ENCODE assay signal across 2 cellular contexts in genomic region chr11:8681837-8682218, GRCh38.
TF ChIP-seq lines count a peak whose summit lies in the region.

No MANE protein-coding gene starts in this region.

TF ChIP-seq in GM23338, 12 proteins besides CTCF, POLR2A, EP300 and RAD21 (continued from another document):
- TF ChIP-seq ZNF462 (CRISPR knock-in tag; IDR thresholded peaks at IDR 0.05) (no peak), JUNB (IDR thresholded peaks at IDR 0.05; ENCODE audit: unreplicated experiment) (no peak), ETS1 (IDR thresholded peaks at IDR 0.05) (no peak), EZH2phosphoT487 (IDR thresholded peaks at IDR 0.05; ENCODE audit: unreplicated experiment) (no peak), ZNF114 (CRISPR knock-in tag; IDR thresholded peaks at IDR 0.05) (no peak)
- TF ChIP-seq, protein P1, sequence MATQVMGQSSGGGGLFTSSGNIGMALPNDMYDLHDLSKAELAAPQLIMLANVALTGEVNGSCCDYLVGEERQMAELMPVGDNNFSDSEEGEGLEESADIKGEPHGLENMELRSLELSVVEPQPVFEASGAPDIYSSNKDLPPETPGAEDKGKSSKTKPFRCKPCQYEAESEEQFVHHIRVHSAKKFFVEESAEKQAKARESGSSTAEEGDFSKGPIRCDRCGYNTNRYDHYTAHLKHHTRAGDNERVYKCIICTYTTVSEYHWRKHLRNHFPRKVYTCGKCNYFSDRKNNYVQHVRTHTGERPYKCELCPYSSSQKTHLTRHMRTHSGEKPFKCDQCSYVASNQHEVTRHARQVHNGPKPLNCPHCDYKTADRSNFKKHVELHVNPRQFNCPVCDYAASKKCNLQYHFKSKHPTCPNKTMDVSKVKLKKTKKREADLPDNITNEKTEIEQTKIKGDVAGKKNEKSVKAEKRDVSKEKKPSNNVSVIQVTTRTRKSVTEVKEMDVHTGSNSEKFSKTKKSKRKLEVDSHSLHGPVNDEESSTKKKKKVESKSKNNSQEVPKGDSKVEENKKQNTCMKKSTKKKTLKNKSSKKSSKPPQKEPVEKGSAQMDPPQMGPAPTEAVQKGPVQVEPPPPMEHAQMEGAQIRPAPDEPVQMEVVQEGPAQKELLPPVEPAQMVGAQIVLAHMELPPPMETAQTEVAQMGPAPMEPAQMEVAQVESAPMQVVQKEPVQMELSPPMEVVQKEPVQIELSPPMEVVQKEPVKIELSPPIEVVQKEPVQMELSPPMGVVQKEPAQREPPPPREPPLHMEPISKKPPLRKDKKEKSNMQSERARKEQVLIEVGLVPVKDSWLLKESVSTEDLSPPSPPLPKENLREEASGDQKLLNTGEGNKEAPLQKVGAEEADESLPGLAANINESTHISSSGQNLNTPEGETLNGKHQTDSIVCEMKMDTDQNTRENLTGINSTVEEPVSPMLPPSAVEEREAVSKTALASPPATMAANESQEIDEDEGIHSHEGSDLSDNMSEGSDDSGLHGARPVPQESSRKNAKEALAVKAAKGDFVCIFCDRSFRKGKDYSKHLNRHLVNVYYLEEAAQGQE (IDR thresholded peaks at IDR 0.05; ENCODE audit: unreplicated experiment), result no peak

TF ChIP-seq in WTC11, 78 proteins besides CTCF, POLR2A, EP300 and RAD21 (continued from another document):
- TF ChIP-seq AR (CRISPR knock-in tag; IDR thresholded peaks at IDR 0.05) (0 out of 2 replicates have a peak, but pooled peaks have one; percentile 5), ZNF671 (CRISPR knock-in tag; IDR thresholded peaks at IDR 0.05) (no peak), ZNF121 (CRISPR knock-in tag; IDR thresholded peaks at IDR 0.05) (peak; percentile 93), ZNF317 (CRISPR knock-in tag; IDR thresholded peaks at IDR 0.05; ENCODE audit: borderline replicate concordance, low read depth) (no peak)
- TF ChIP-seq, protein P2, sequence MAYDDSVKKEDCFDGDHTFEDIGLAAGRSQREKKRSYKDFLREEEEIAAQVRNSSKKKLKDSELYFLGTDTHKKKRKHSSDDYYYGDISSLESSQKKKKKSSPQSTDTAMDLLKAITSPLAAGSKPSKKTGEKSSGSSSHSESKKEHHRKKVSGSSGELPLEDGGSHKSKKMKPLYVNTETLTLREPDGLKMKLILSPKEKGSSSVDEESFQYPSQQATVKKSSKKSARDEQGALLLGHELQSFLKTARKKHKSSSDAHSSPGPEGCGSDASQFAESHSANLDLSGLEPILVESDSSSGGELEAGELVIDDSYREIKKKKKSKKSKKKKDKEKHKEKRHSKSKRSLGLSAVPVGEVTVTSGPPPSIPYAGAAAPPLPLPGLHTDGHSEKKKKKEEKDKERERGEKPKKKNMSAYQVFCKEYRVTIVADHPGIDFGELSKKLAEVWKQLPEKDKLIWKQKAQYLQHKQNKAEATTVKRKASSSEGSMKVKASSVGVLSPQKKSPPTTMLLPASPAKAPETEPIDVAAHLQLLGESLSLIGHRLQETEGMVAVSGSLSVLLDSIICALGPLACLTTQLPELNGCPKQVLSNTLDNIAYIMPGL (CRISPR knock-in tag; IDR thresholded peaks at IDR 0.05), result no peak
- TF ChIP-seq, protein P3, sequence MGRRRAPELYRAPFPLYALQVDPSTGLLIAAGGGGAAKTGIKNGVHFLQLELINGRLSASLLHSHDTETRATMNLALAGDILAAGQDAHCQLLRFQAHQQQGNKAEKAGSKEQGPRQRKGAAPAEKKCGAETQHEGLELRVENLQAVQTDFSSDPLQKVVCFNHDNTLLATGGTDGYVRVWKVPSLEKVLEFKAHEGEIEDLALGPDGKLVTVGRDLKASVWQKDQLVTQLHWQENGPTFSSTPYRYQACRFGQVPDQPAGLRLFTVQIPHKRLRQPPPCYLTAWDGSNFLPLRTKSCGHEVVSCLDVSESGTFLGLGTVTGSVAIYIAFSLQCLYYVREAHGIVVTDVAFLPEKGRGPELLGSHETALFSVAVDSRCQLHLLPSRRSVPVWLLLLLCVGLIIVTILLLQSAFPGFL (CRISPR knock-in tag; IDR thresholded peaks at IDR 0.05; ENCODE audit: borderline replicate concordance), result no peak
TF ChIP-seq in WTC11: peak in this region for 3.
